Comparison of ENCODE assay signal across 8 cellular contexts in the genomic region with DNA sequence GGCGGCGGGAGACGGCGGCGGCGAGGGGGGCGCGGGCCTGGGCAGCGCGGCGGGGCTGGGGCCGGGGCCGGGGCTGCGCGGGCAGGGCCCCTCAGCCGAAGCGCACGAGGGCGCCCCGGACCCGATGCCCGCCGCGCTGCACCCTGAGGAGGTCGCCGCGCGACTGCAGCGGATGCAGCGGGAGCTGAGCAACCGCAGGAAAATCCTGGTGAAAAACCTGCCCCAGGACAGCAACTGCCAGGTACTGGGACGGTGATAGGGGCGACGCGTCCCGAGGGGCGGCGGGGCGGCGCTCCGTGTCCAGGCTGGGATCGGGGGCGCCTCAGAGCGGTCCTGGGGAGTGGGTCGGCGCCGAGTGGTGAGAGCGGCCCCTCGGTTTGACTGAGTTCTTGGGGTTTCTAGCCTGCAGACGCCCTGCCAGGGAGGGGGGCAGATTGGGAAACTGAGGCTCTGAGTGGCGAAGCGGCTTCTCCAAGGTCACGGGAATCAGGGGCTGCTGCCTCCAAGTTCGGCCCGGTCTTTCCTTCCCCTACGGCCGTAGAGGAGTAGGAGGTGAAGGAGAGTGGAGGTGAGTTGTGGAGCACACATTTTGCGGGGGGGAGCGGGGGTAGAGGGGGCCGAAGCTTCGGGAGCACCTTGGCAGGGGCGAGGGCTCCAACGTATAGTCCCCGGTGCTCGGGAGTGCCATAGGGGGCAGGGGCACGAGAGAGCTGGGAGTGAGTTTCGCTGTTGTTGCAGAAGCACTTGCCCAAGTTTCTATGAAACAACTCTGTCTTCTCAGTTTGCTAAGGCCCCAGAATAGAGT. TPM values are rescaled to one million over a fixed set of nuclear protein-coding genes. Genes with fewer than 3 reads are reported as not detected.
A peak's percentile ranks its signal among the peaks of the same experiment; 100 is the strongest.
DNase-seq lines count a peak whose midpoint lies in the region; ATAC-seq and TF ChIP-seq lines count a peak whose summit lies in the region.

No MANE protein-coding gene starts in this region.

- H3K4me3 Mint-ChIP-seq in activated CD4-positive, alpha-beta T cell treated with anti-CD3 and anti-CD28 coated beads, Interleukin-2, amount 10 ng/mL, durations not matched to agents 24 days and 14 days: peak overlapping the region; percentile 79
- peak overlapping the region; percentile 80 to 89 for H3K4me3 Mint-ChIP-seq in effector memory CD8-positive, alpha-beta T cell

- H3K4me1 ChIP-seq in thoracic aorta (ENCODE audit: control insufficient read depth in 1 of 2, low read depth in 2 of 2): peaks cover 12 to 33% of the 10 kb centered on the region in 2 donors

- TF ChIP-seq EP300 in Ishikawa (IDR thresholded peaks at IDR 0.05; ENCODE audit: borderline replicate concordance): no peak

- no peaks in the 10 kb centered on the region for H3K36me3 ChIP-seq in thoracic aorta

- H3K27me3 Mint-ChIP-seq in activated CD4-positive, alpha-beta T cell treated with anti-CD3 and anti-CD28 coated beads, Interleukin-2, amount 10 ng/mL, durations not matched to agents 24 days and 14 days: peaks cover 33% of the 10 kb centered on the region
- H3K27me3 Mint-ChIP-seq in effector memory CD8-positive, alpha-beta T cell: no peaks in the 10 kb centered on the region

- H3K27ac Mint-ChIP-seq in activated CD4-positive, alpha-beta T cell treated with anti-CD3 and anti-CD28 coated beads, Interleukin-2, amount 10 ng/mL, durations not matched to agents 24 days and 14 days: no peak overlapping the region
- H3K27ac Mint-ChIP-seq in effector memory CD8-positive, alpha-beta T cell: peak overlapping the region; percentile 47 to 82

- H3K9me3 ChIP-seq in thoracic aorta: no peaks in the 10 kb centered on the region

- H3K9me3 Mint-ChIP-seq in activated CD4-positive, alpha-beta T cell treated with anti-CD3 and anti-CD28 coated beads, Interleukin-2, amount 10 ng/mL, durations not matched to agents 24 days and 14 days: no peaks in the 10 kb centered on the region
- H3K9me3 Mint-ChIP-seq in effector memory CD8-positive, alpha-beta T cell: no peaks in the 10 kb centered on the region

- no peak for TF ChIP-seq CTCF in thoracic aorta (IDR thresholded peaks at IDR 0.05)

- intact Hi-C loops in activated CD4-positive, alpha-beta T cell treated with anti-CD3 and anti-CD28 coated beads, Interleukin-2, amount 10 ng/mL, durations not matched to agents 24 days and 14 days (cut with micrococcal nuclease): loop anchor here (5.0 to 10.0 kb wide), 2 partner anchors 77 to 329 kb away; no protein-coding TSS in a partner anchor

- TF ChIP-seq RAD21 in Ishikawa (IDR thresholded peaks at IDR 0.05; ENCODE audit: low read depth): no peak

- peak overlapping the region; percentile 74 to 83 for H3K27ac ChIP-seq in thoracic aorta

- no peaks in the 10 kb centered on the region for H3K36me3 Mint-ChIP-seq in activated CD4-positive, alpha-beta T cell treated with anti-CD3 and anti-CD28 coated beads, Interleukin-2, amount 10 ng/mL, durations not matched to agents 24 days and 14 days (ENCODE audit: low read depth)
- H3K36me3 Mint-ChIP-seq in effector memory CD8-positive, alpha-beta T cell (ENCODE audit: insufficient read depth): peaks cover 8% of the 10 kb centered on the region

- no peaks in the 10 kb centered on the region for H3K27me3 ChIP-seq in thoracic aorta (replicated peaks; ENCODE audit: insufficient read depth)

- DNase-seq in AG08396 (ENCODE audit: low spot score) (peak; percentile 18), medulla oblongata (ENCODE audit: extremely low spot score) (peak; percentile 21), thoracic aorta (ENCODE audit: low spot score) (no peak), NCI-H187 (lab: John Stamatoyannopoulos, UW) (no peak)
- DNase-seq in activated CD4-positive, alpha-beta T cell treated with anti-CD3 and anti-CD28 coated beads, Interleukin-2, amount 10 ng/mL, durations not matched to agents 24 days and 14 days: peak; percentile 61
- DNase-seq in effector memory CD8-positive, alpha-beta T cell: peak in 2 of 3 experiments; percentile 0 to 10

- H3K4me3 ChIP-seq in thoracic aorta: peak overlapping the region; percentile 79

- ATAC-seq in GM18502 (IDR thresholded peaks at IDR 0.05; ENCODE audit: poor library complexity, unreplicated experiment) (peak; percentile 51), thoracic aorta (ENCODE audit: insufficient number of reproducible peaks, low FRiP score, low read depth) (peak; percentile 22)
- peak; percentile 4 for ATAC-seq in effector memory CD8-positive, alpha-beta T cell (replicated peaks)

- H3K4me1 Mint-ChIP-seq in activated CD4-positive, alpha-beta T cell treated with anti-CD3 and anti-CD28 coated beads, Interleukin-2, amount 10 ng/mL, durations not matched to agents 24 days and 14 days: peaks cover 5% of the 10 kb centered on the region
- peaks cover 7 to 24% of the 10 kb centered on the region in 2 donors for H3K4me1 Mint-ChIP-seq in effector memory CD8-positive, alpha-beta T cell (ENCODE audit: low read depth in 2 of 2)

TF ChIP-seq in Ishikawa, 13 proteins besides CTCF, POLR2A, EP300 and RAD21:
- TF ChIP-seq, protein P1, sequence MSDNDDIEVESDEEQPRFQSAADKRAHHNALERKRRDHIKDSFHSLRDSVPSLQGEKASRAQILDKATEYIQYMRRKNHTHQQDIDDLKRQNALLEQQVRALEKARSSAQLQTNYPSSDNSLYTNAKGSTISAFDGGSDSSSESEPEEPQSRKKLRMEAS (IDR thresholded peaks at IDR 0.05): no peak
- TF ChIP-seq, protein P2, sequence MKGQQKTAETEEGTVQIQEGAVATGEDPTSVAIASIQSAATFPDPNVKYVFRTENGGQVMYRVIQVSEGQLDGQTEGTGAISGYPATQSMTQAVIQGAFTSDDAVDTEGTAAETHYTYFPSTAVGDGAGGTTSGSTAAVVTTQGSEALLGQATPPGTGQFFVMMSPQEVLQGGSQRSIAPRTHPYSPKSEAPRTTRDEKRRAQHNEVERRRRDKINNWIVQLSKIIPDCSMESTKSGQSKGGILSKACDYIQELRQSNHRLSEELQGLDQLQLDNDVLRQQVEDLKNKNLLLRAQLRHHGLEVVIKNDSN (IDR thresholded peaks at IDR 0.05): no peak
- TF ChIP-seq CEBPB (IDR thresholded peaks at IDR 0.05) (no peak), ZBTB7A (IDR thresholded peaks at IDR 0.05; ENCODE audit: low read depth) (0 out of 2 replicates have a peak, but pooled peaks have one; percentile 71), TEAD4 (IDR thresholded peaks at IDR 0.05) (no peak), TAF1 (IDR thresholded peaks at IDR 0.05; ENCODE audit: low read depth) (0 out of 2 replicates have a peak, but pooled peaks have one; percentile 8), EGR1 (IDR thresholded peaks at IDR 0.05) (no peak), NFIC (IDR thresholded peaks at IDR 0.05) (no peak), YY1 (IDR thresholded peaks at IDR 0.05; ENCODE audit: low read depth) (no peak), FOXM1 (IDR thresholded peaks at IDR 0.05; ENCODE audit: borderline replicate concordance, low read depth) (no peak)
- TF ChIP-seq, protein P3, sequence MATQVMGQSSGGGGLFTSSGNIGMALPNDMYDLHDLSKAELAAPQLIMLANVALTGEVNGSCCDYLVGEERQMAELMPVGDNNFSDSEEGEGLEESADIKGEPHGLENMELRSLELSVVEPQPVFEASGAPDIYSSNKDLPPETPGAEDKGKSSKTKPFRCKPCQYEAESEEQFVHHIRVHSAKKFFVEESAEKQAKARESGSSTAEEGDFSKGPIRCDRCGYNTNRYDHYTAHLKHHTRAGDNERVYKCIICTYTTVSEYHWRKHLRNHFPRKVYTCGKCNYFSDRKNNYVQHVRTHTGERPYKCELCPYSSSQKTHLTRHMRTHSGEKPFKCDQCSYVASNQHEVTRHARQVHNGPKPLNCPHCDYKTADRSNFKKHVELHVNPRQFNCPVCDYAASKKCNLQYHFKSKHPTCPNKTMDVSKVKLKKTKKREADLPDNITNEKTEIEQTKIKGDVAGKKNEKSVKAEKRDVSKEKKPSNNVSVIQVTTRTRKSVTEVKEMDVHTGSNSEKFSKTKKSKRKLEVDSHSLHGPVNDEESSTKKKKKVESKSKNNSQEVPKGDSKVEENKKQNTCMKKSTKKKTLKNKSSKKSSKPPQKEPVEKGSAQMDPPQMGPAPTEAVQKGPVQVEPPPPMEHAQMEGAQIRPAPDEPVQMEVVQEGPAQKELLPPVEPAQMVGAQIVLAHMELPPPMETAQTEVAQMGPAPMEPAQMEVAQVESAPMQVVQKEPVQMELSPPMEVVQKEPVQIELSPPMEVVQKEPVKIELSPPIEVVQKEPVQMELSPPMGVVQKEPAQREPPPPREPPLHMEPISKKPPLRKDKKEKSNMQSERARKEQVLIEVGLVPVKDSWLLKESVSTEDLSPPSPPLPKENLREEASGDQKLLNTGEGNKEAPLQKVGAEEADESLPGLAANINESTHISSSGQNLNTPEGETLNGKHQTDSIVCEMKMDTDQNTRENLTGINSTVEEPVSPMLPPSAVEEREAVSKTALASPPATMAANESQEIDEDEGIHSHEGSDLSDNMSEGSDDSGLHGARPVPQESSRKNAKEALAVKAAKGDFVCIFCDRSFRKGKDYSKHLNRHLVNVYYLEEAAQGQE (IDR thresholded peaks at IDR 0.05; ENCODE audit: low read depth): no peak

RNA-seq across cellular contexts. Expression of a gene that starts 0.5 kb away (rescaled TPM):
- 0.44 and 0.54 TPM in 2 replicates for total RNA-seq in activated CD4-positive, alpha-beta T cell treated with anti-CD3 and anti-CD28 coated beads, Interleukin-2, amount 10 ng/mL, durations not matched to agents 24 days and 14 days
- total RNA-seq in thoracic aorta: 10 to 100 TPM; 17.2 to 18.3 TPM

Comparison
In these comparisons a context has a peak if more than half of its experiments do, and no peak if none do; other contexts are left out.
1. DNase-seq: peak in AG08396 (single experiment), activated CD4-positive, alpha-beta T cell treated with anti-CD3 and anti-CD28 coated beads, Interleukin-2, amount 10 ng/mL, durations not matched to agents 24 days and 14 days (single experiment), effector memory CD8-positive, alpha-beta T cell (2 of 3) and medulla oblongata (single experiment); none in thoracic aorta (single experiment) and NCI-H187 (0 of 2).
2. RNA of a gene that starts 0.5 kb away (total RNA-seq): 17.2 to 18.3 TPM in thoracic aorta; 0.44 to 0.54 TPM in activated CD4-positive, alpha-beta T cell treated with anti-CD3 and anti-CD28 coated beads, Interleukin-2, amount 10 ng/mL, durations not matched to agents 24 days and 14 days; every median in the first group is over 10 times any median in the second.
3. Peak in every context shown above with its lines, with median percentiles within 50 percentile points of each other: ATAC-seq.